Comparison of ENCODE assay signal across 25 cellular contexts in the genomic region with DNA sequence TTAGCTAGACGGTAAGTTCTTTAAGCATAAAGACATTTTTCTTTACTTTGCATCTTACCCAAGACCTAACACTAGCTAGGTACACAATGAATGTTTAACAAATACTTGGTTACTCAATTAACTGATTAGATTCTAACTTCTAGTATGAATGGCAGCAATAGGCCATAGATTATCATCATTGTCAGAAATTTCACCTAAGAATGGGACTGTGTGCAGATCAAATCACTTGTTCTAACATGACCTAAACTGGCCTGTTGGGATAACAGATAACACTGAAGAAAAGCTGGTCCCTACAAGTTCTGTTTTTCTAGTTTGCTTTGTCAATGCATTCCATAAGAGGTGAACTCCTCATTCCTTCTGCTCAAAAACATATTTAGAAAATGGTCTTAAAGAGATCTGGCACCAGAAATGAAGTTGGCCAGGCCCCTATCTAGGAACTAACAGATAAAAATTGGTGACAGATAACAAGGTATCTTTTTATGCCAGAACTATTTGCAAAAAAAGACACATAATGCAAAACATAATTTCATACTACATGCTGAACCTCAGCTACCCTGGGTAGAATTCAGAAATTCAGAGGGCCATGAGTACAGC.
DNase-seq lines count a peak whose midpoint lies in the region; ATAC-seq and TF ChIP-seq lines count a peak whose summit lies in the region.
"Had no signal": no experiment of that assay in that cellular context is flagged by ENCODE, and none has a peak within 500 bp of the region (broad histone marks: within the 10 kb centered on the region; RNA-seq: fewer than 3 reads in every experiment).

No MANE protein-coding gene starts in this region.

- no peak overlapping the region for H3K23ac ChIP-seq in trophoblast cell (ENCODE audit: low read length)

- no peak overlapping the region for H3K4ac ChIP-seq in trophoblast cell (ENCODE audit: low read depth, low read length)

- no peak overlapping the region for H3K9ac ChIP-seq in SK-N-SH
- no peak overlapping the region for H3K9ac ChIP-seq in trophoblast cell (ENCODE audit: low read length)
- H3K9ac ChIP-seq: BLaER1 had no signal

- H3F3A ChIP-seq in SK-N-SH (replicated peaks; ENCODE audit: insufficient read depth) = peaks cover 5% of the 10 kb centered on the region

- no peak overlapping the region for H4K91ac ChIP-seq in trophoblast cell (ENCODE audit: low read depth, low read length)

- CTCF ChIA-PET in Calu3 (lab: Charles Lee) = interaction anchor here (1.0 to 1.2 kb wide), 2 partner anchors 10 to 19 kb away, joined by 3 read pairs; no protein-coding TSS in a partner anchor
- CTCF ChIA-PET in SK-N-SH (lab: Yijun Ruan, JAX) = interaction anchor here (1.1 to 1.5 kb wide), 2 partner anchors 10 to 12 kb away, joined by 3 to 5 read pairs; no protein-coding TSS in a partner anchor

- no peak overlapping the region for H3K4me3 ChIP-seq in SK-N-SH (ENCODE audit: low read depth in 2 of 2, low read length in 1 of 2)
- H3K4me3 ChIP-seq in trophoblast cell (ENCODE audit: low read depth, low read length) = no peak overlapping the region
- no peak overlapping the region for H3K4me3 ChIP-seq in right atrium auricular region
- H3K4me3 ChIP-seq in ovary = no peak overlapping the region
- H3K4me3 ChIP-seq: BLaER1, cardiac muscle cell, GM12878 had no signal

- H3K27ac ChIP-seq in SK-N-SH (ENCODE audit: low read depth in 2 of 2, low read length in 1 of 2) (peak overlapping the region in 1 of 2 experiments; percentile 83; a peak in 2 of 4 replicates), trophoblast cell (ENCODE audit: low read depth, low read length) (peak overlapping the region; percentile 32), right atrium auricular region (no peak overlapping the region), ovary (no peak overlapping the region)
- H3K27ac ChIP-seq: BLaER1, cardiac muscle cell had no signal

- peaks cover 3% of the 10 kb centered on the region for H3K9me3 Mint-ChIP-seq in Calu3 (ENCODE audit: low read depth, unreplicated experiment)
- H3K9me3 Mint-ChIP-seq: activated naive CD4-positive, alpha-beta T cell treated with anti-CD3 and anti-CD28 coated beads, Interleukin-2, amount 10 ng/mL, durations not matched to agents 7 days and 5 days; T-cell had no signal

- H3K9me3 ChIP-seq in SK-N-SH (no peaks in the 10 kb centered on the region), trophoblast cell (ENCODE audit: insufficient read depth, low read depth, low read length) (no peaks in the 10 kb centered on the region), right atrium auricular region (no peaks in the 10 kb centered on the region), ovary (no peaks in the 10 kb centered on the region)
- H3K9me3 ChIP-seq: BLaER1 had no signal

- POLR2A ChIA-PET in SK-N-SH (lab: Yijun Ruan, JAX) = no interaction called here

- no peak overlapping the region for H2AK5ac ChIP-seq in trophoblast cell (ENCODE audit: low read length)

- H3K14ac ChIP-seq in trophoblast cell (ENCODE audit: low read length) = no peak overlapping the region

- TF ChIP-seq POLR2A in erythroblast (IDR thresholded peaks at IDR 0.05; ENCODE audit: low read length) (no peak), ovary (IDR thresholded peaks at IDR 0.05) (no peak)

- H3K79me1 ChIP-seq in trophoblast cell (ENCODE audit: low read length) = peaks cover 12% of the 10 kb centered on the region

- peak overlapping the region; percentile 66 for H3K27ac Mint-ChIP-seq in Calu3 (ENCODE audit: unreplicated experiment)
- H3K27ac Mint-ChIP-seq: activated CD4-positive, alpha-beta T cell treated with anti-CD3 and anti-CD28 coated beads for 36 hours; activated naive CD4-positive, alpha-beta T cell treated with anti-CD3 and anti-CD28 coated beads, Interleukin-2, amount 10 ng/mL, durations not matched to agents 7 days and 5 days; T-cell had no signal

- H4K20me1 ChIP-seq in SK-N-SH (ENCODE audit: insufficient read depth) = no peaks in the 10 kb centered on the region
- H4K20me1 ChIP-seq: BLaER1 had no signal

- H3K18ac ChIP-seq in trophoblast cell (ENCODE audit: low read length) = no peak overlapping the region

- ATAC-seq in GM18498 (IDR thresholded peaks at IDR 0.05; ENCODE audit: unreplicated experiment) = no peak
- ATAC-seq: activated CD4-positive, alpha-beta T cell treated with anti-CD3 and anti-CD28 coated beads for 36 hours; GM12878; PC-3; T-cell had no signal

- no peak for DNase-seq in Calu3
- no peak for DNase-seq in SK-N-SH
- DNase-seq in erythroblast (lab: John Stamatoyannopoulos, UW) = peak; percentile 65 to 87
- peak in 1 of 2 donors; percentile 80 for DNase-seq in trophoblast cell
- DNase-seq in right atrium auricular region (ENCODE audit: low spot score) = no peak
- no peak for DNase-seq in ovary
- no peak for DNase-seq in A172 (ENCODE audit: low spot score)
- DNase-seq: ACHN; activated CD4-positive, alpha-beta T cell treated with anti-CD3 and anti-CD28 coated beads for 36 hours; activated CD8-positive, alpha-beta memory T cell treated with anti-CD3 and anti-CD28 coated beads for 24 hours; activated naive CD4-positive, alpha-beta T cell treated with anti-CD3 and anti-CD28 coated beads, Interleukin-2, amount 10 ng/mL, durations not matched to agents 7 days and 5 days; activated T-cell treated with anti-CD3 and anti-CD28 coated beads, Interleukin-2, amount 50 U/mL, for 1 hour; amygdala; H7; NCI-H1105; NCI-H2029 treated with DMSO at 0.1 percent for 48 hours; NCI-H2227 treated with DMSO at 0.1 percent for 48 hours; SHP77; stimulated activated CD4-positive, alpha-beta T cell treated with anti-CD3 and anti-CD28 coated beads, Interleukin-2, amount 100 ng/mL, for 24 hours; T-cell had no signal

- no peak overlapping the region for H2BK12ac ChIP-seq in trophoblast cell (ENCODE audit: low read length)

- no peak overlapping the region for H2AFZ ChIP-seq in SK-N-SH (ENCODE audit: low read depth)
- no peak overlapping the region for H2AFZ ChIP-seq in trophoblast cell (ENCODE audit: insufficient read depth, low read length, poor library complexity)

- peak in 1 of 2 experiments; percentile 36; a peak in 1 of 4 replicates for TF ChIP-seq EP300 in SK-N-SH (IDR thresholded peaks at IDR 0.05; ENCODE audit: borderline replicate concordance in 1 of 2, low read depth in 1 of 2, low read length in 1 of 2)
- TF ChIP-seq EP300 in ovary (IDR thresholded peaks at IDR 0.05) = no peak

- H2BK120ac ChIP-seq in trophoblast cell (ENCODE audit: insufficient read depth, low read length, poor library complexity) = no peak overlapping the region

- H3K36me3 Mint-ChIP-seq in Calu3 (ENCODE audit: insufficient read depth, unreplicated experiment) = no peaks in the 10 kb centered on the region

- H3K4me1 Mint-ChIP-seq in Calu3 (ENCODE audit: low read depth, unreplicated experiment) = peaks cover 64% of the 10 kb centered on the region

- H3K4me1 ChIP-seq in SK-N-SH (ENCODE audit: control insufficient read depth in 1 of 2, insufficient read depth in 2 of 2, low read depth in 1 of 2, low read length in 1 of 2) = peaks cover 23 to 44% of the 10 kb centered on the region in 2 experiments
- peaks cover 4 to 12% of the 10 kb centered on the region in 2 experiments for H3K4me1 ChIP-seq in trophoblast cell (ENCODE audit: control insufficient read depth in 1 of 2, insufficient read depth in 2 of 2, low read length in 2 of 2)
- peaks cover 0 to 27% of the 10 kb centered on the region in 2 donors for H3K4me1 ChIP-seq in right atrium auricular region
- peaks cover 9% of the 10 kb centered on the region for H3K4me1 ChIP-seq in ovary (ENCODE audit: insufficient read depth)

- H3K36me3 ChIP-seq in SK-N-SH (replicated peaks in 1 of 2; ENCODE audit: control insufficient read depth in 1 of 2, insufficient read depth in 2 of 2, low read length in 1 of 2) = peaks cover 2 to 4% of the 10 kb centered on the region in 2 experiments
- no peaks in the 10 kb centered on the region for H3K36me3 ChIP-seq in trophoblast cell (ENCODE audit: control insufficient read depth in 1 of 2, insufficient read depth in 2 of 2, low read length in 2 of 2)
- H3K36me3 ChIP-seq in right atrium auricular region = no peaks in the 10 kb centered on the region
- no peaks in the 10 kb centered on the region for H3K36me3 ChIP-seq in ovary
- H3K36me3 ChIP-seq: cardiac muscle cell had no signal

- H2BK5ac ChIP-seq in trophoblast cell (ENCODE audit: low read depth, low read length, poor library complexity) = no peak overlapping the region

- H3K27me3 ChIP-seq in SK-N-SH (ENCODE audit: insufficient read depth) (no peaks in the 10 kb centered on the region), trophoblast cell (ENCODE audit: insufficient read depth, low read length) (no peaks in the 10 kb centered on the region), right atrium auricular region (no peaks in the 10 kb centered on the region), ovary (no peaks in the 10 kb centered on the region)
- H3K27me3 ChIP-seq: BLaER1, cardiac muscle cell had no signal

- no peak for TF ChIP-seq CTCF in Calu3 (IDR thresholded peaks at IDR 0.05; ENCODE audit: unreplicated experiment)
- TF ChIP-seq CTCF in SK-N-SH (IDR thresholded peaks at IDR 0.05) = no peak
- TF ChIP-seq CTCF in right atrium auricular region (IDR thresholded peaks at IDR 0.05) = no peak
- TF ChIP-seq CTCF in ovary (IDR thresholded peaks at IDR 0.05) = no peak

- no peaks in the 10 kb centered on the region for H3K9me2 ChIP-seq in SK-N-SH

- BruUV-seq in Calu3 (replicated peaks; lab: Mats Ljungman, UMichigan) = no TSS peak

- WGBS in SK-N-SH (ENCODE audit: low lambda C conversion rate) = 91% methylated on average over 1 of the region's 1 CpG
- no CpG with 5 or more reads among the region's 1 CpG for WGBS in trophoblast cell (ENCODE audit: extremely low coverage, insufficient coverage, insufficient read length)
- 86 to 96% (median 93%) methylated on average over 1 of the region's 1 CpG for WGBS in ovary, 3 donors

- TF ChIP-seq RAD21 in SK-N-SH (IDR thresholded peaks at IDR 0.05; ENCODE audit: low read length) = no peak

- H4K8ac ChIP-seq in trophoblast cell (ENCODE audit: low read depth, low read length) = no peak overlapping the region

- H3K4me2 ChIP-seq in SK-N-SH = no peak overlapping the region
- no peak overlapping the region for H3K4me2 ChIP-seq in trophoblast cell (ENCODE audit: low read length)
- H3K4me2 ChIP-seq: BLaER1 had no signal

- no peak overlapping the region for H4K12ac ChIP-seq in trophoblast cell (ENCODE audit: low read depth, low read length)

- H3K79me2 ChIP-seq in SK-N-SH (ENCODE audit: insufficient read depth) = no peaks in the 10 kb centered on the region
- peaks cover 2% of the 10 kb centered on the region for H3K79me2 ChIP-seq in trophoblast cell (ENCODE audit: control insufficient read depth, insufficient read depth, low read length, poor library complexity)

- peak overlapping the region; percentile 9 for H3K4me3 Mint-ChIP-seq in Calu3 (ENCODE audit: low read depth, unreplicated experiment)
- H3K4me3 Mint-ChIP-seq: activated CD4-positive, alpha-beta T cell treated with anti-CD3 and anti-CD28 coated beads for 36 hours; activated naive CD4-positive, alpha-beta T cell treated with anti-CD3 and anti-CD28 coated beads, Interleukin-2, amount 10 ng/mL, durations not matched to agents 7 days and 5 days; T-cell had no signal

- H3K27me3 Mint-ChIP-seq in Calu3 (ENCODE audit: unreplicated experiment) = no peaks in the 10 kb centered on the region
- H3K27me3 Mint-ChIP-seq: activated naive CD4-positive, alpha-beta T cell treated with anti-CD3 and anti-CD28 coated beads, Interleukin-2, amount 10 ng/mL, durations not matched to agents 7 days and 5 days; T-cell had no signal

- intact Hi-C loops in Calu3 (cut with micrococcal nuclease; ENCODE audit: unreplicated experiment) (loop anchor here (5.0 kb wide), 1 partner anchor 37 kb away; no protein-coding TSS in a partner anchor), ovary (cut with DNase I) (no loop called here)

Comparison
In these comparisons a context has a peak if more than half of its experiments do, and no peak if none do; other contexts are left out.
1. DNase-seq: peak in erythroblast (2 of 2); none in Calu3 (single experiment), SK-N-SH (single experiment), right atrium auricular region (single experiment), ovary (0 of 5) and A172 (single experiment).